In genomic region chr15:27175479-27176153, GRCh38 we compare ENCODE assay signal across 19 cellular contexts.
A peak's percentile ranks its signal among the peaks of the same experiment; 100 is the strongest.
DNase-seq lines count a peak whose midpoint lies in the region; ATAC-seq and TF ChIP-seq lines count a peak whose summit lies in the region.
"Had no signal": no experiment of that assay in that cellular context is flagged by ENCODE, and none has a peak within 500 bp of the region (broad histone marks: within the 10 kb centered on the region; RNA-seq: fewer than 3 reads in every experiment).

No MANE protein-coding gene starts in this region.

- H3K36me3 ChIP-seq in HUES48 (ENCODE audit: control insufficient read depth, insufficient read depth, low read length) = no peaks in the 10 kb centered on the region

- H3K27ac Mint-ChIP-seq in osteocyte (ENCODE audit: unreplicated experiment) = peak overlapping the region; percentile 3
- no peak overlapping the region for H3K27ac Mint-ChIP-seq in activated naive CD8-positive, alpha-beta T cell treated with anti-CD3 and anti-CD28 coated beads for 36 hours
- H3K27ac Mint-ChIP-seq: CD4-positive, alpha-beta T cell had no signal

- H3K9me3 ChIP-seq in HUES48 (ENCODE audit: control insufficient read depth, insufficient read depth, low read length) = peaks cover 15% of the 10 kb centered on the region

- no peaks in the 10 kb centered on the region for H3K27me3 Mint-ChIP-seq in osteocyte (ENCODE audit: unreplicated experiment)
- H3K27me3 Mint-ChIP-seq in activated naive CD8-positive, alpha-beta T cell treated with anti-CD3 and anti-CD28 coated beads for 36 hours = no peaks in the 10 kb centered on the region
- H3K27me3 Mint-ChIP-seq: CD4-positive, alpha-beta T cell had no signal

- no peak for ATAC-seq in GM18517 (IDR thresholded peaks at IDR 0.05; ENCODE audit: unreplicated experiment)
- ATAC-seq: GM12878 had no signal

- TF ChIP-seq CTCF in osteocyte (IDR thresholded peaks at IDR 0.05) = no peak

- H3K9me3 Mint-ChIP-seq in osteocyte (ENCODE audit: unreplicated experiment) = no peaks in the 10 kb centered on the region
- H3K9me3 Mint-ChIP-seq in activated naive CD8-positive, alpha-beta T cell treated with anti-CD3 and anti-CD28 coated beads for 36 hours = peaks cover 14% of the 10 kb centered on the region

- H3K27ac ChIP-seq in HUES48 (ENCODE audit: low read depth, low read length) = peak overlapping the region; percentile 80
- H3K27ac ChIP-seq: C4-2B, GM23248, KMS-11 had no signal

- DNase-seq in astrocyte of the hippocampus (ENCODE audit: low read depth, low spot score) (peak; percentile 48), iPS DF 4.7 (ENCODE audit: extremely low read depth, low spot score) (peak; percentile 53), osteocyte (ENCODE audit: extremely low spot score, unreplicated experiment) (no peak), SW 1271 (lab: John Stamatoyannopoulos, UW) (no peak), AG08395 (ENCODE audit: low spot score) (no peak)
- no peak for DNase-seq in activated naive CD8-positive, alpha-beta T cell treated with anti-CD3 and anti-CD28 coated beads for 36 hours
- DNase-seq: ACHN; AML-193; Caco-2; CD4-positive, alpha-beta T cell; DMS153; DMS79 treated with DMSO at 0.1 percent for 48 hours; GM23248; H7 had no signal

- H3K27me3 ChIP-seq in HUES48 (ENCODE audit: control insufficient read depth, insufficient read depth, low read length) = no peaks in the 10 kb centered on the region

- H3K9ac ChIP-seq in HUES48 (ENCODE audit: low read depth, low read length) = peak overlapping the region; percentile 14; the same call in 1 of the 2 replicates
- H3K9ac ChIP-seq: GM23248, KMS-11 had no signal

- no peaks in the 10 kb centered on the region for H3K36me3 Mint-ChIP-seq in osteocyte (ENCODE audit: unreplicated experiment)
- no peaks in the 10 kb centered on the region for H3K36me3 Mint-ChIP-seq in activated naive CD8-positive, alpha-beta T cell treated with anti-CD3 and anti-CD28 coated beads for 36 hours

- H3K4me3 Mint-ChIP-seq in osteocyte (ENCODE audit: unreplicated experiment) = no peak overlapping the region
- no peak overlapping the region for H3K4me3 Mint-ChIP-seq in activated naive CD8-positive, alpha-beta T cell treated with anti-CD3 and anti-CD28 coated beads for 36 hours
- H3K4me3 Mint-ChIP-seq: CD4-positive, alpha-beta T cell had no signal

- H3K4me1 Mint-ChIP-seq in osteocyte (ENCODE audit: unreplicated experiment) = peaks cover 10% of the 10 kb centered on the region
- H3K4me1 Mint-ChIP-seq in activated naive CD8-positive, alpha-beta T cell treated with anti-CD3 and anti-CD28 coated beads for 36 hours = no peaks in the 10 kb centered on the region

- H3K4me1 ChIP-seq in HUES48 (ENCODE audit: control insufficient read depth, insufficient read depth, low read length) = peaks cover 26% of the 10 kb centered on the region
- H3K4me1 ChIP-seq: Caco-2 had no signal

- no peak overlapping the region for H3K4me3 ChIP-seq in HUES48 (ENCODE audit: low read depth, low read length)
- H3K4me3 ChIP-seq: GM12878, GM23248 had no signal

Comparison
In these comparisons a context has a peak if more than half of its experiments do, and no peak if none do; other contexts are left out.
1. DNase-seq: peak in astrocyte of the hippocampus (single experiment) and iPS DF 4.7 (single experiment); none in osteocyte (single experiment), SW 1271 (0 of 2), AG08395 (single experiment) and activated naive CD8-positive, alpha-beta T cell treated with anti-CD3 and anti-CD28 coated beads for 36 hours (single experiment).